In the genomic region with DNA sequence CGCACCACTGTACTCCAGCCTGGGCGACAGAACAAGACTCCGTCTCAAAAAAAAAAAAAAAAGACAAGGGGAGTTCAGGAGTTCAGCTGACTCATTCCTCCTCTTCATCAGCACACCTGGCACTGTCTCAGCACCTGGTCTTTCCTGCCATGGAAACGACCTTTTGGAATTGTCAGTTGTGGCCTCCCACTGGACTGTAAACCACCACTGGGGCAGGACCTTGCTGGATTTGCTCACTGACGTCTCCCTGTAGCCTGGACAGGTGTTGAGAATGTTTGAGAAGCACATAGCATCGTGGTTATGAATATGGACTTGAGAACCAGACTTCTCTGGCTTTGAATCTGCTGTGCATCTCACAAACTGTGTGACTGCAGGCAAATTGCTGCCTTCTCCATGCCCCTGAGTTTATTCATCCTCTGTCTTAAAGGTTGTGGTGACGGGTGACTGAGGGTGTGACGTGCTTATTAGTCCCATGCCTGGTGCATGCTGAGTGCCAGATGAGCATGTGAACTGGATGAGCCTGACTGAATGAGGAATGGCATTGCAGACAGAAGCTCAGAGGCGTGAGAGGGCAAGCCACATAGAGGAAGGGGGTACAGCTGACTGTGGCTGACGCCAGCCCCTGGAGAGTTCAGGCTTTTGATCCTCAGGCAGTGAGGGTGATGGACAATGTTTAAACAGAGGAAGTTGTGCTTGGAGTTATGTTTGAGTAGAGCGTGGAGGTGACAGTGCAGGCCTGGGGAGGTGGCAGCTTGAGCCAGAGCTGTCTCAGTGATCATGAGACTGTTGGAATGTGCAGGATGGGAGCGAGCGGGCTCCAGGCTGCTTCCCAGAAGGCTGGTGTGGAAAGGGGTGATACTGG, we compare ENCODE assay signal across 9 cellular contexts. TPM values are rescaled to one million over a fixed set of nuclear protein-coding genes. Genes with fewer than 3 reads are reported as not detected.
DNase-seq lines count a peak whose midpoint lies in the region; ATAC-seq and TF ChIP-seq lines count a peak whose summit lies in the region.
"Had no signal": no experiment of that assay in that cellular context is flagged by ENCODE, and none has a peak within 500 bp of the region (broad histone marks: within the 10 kb centered on the region; RNA-seq: fewer than 3 reads in every experiment).

No MANE protein-coding gene starts in this region.

- H3K4me1 Mint-ChIP-seq in memory B cell, result peaks cover 45% of the 10 kb centered on the region

- TF ChIP-seq CTCF in AG04449 (IDR thresholded peaks at IDR 0.05; ENCODE audit: insufficient read depth, low read length, missing control alignments), result no peak
- TF ChIP-seq CTCF in astrocyte of the spinal cord (IDR thresholded peaks at IDR 0.05; ENCODE audit: low read depth, low read length), result no peak

- H3K4me3 Mint-ChIP-seq in memory B cell, result no peak overlapping the region

- ATAC-seq in memory B cell (ENCODE audit: low read depth) (no peak), HG02642 (IDR thresholded peaks at IDR 0.05; ENCODE audit: poor library complexity, unreplicated experiment) (no peak)

- POLR2A ChIA-PET in AG04449 (lab: Yijun Ruan, JAX), result interaction anchor here (1.2 kb wide), 1 partner anchor 13 kb away, joined by 7 read pairs; a partner anchor contains a TSS

- H3K27me3 Mint-ChIP-seq in memory B cell, result no peaks in the 10 kb centered on the region

- peak overlapping the region; percentile 2 for H3K27ac Mint-ChIP-seq in memory B cell

- CTCF ChIA-PET in AG04449 (lab: Yijun Ruan, JAX), result no interaction called here

- H3K4me3 ChIP-seq in AG04449 (ENCODE audit: low read depth, low read length) (no peak overlapping the region), astrocyte of the spinal cord (ENCODE audit: low read depth, low read length) (no peak overlapping the region)

- peaks cover 4% of the 10 kb centered on the region for H3K36me3 Mint-ChIP-seq in memory B cell

- no peaks in the 10 kb centered on the region for H3K9me3 Mint-ChIP-seq in memory B cell

- in situ Hi-C loops in astrocyte of the spinal cord (cut with HindIII; ENCODE audit: low sequenced_read_pairs), result no loop called here

- DNase-seq in AG04449 (ENCODE audit: low read depth, low spot score) (peak; percentile 61), HT-29 (ENCODE audit: low spot score) (peak; percentile 82), astrocyte of the spinal cord (ENCODE audit: low read depth, low spot score) (peak; percentile 56), memory B cell (ENCODE audit: low spot score in 2 of 2) (no peak), DMS 273 (lab: John Stamatoyannopoulos, UW; ENCODE audit: unreplicated experiment) (no peak), NCI-H2227 treated with DMSO at 0.1 percent for 48 hours (lab: John Stamatoyannopoulos, UW) (no peak), RKO (ENCODE audit: low spot score) (no peak)
- DNase-seq: occipital lobe had no signal

RNA-seq across cellular contexts. Expression of a gene that starts 12.7 kb away (rescaled TPM):
- 32.4 and 34.9 TPM in 2 replicates for total RNA-seq in HT-29 (2014; rRNA removed; shearing (Covaris generic))

RNA-seq across cellular contexts. Expression of a gene that starts 55.1 kb away (rescaled TPM):
- total RNA-seq in HT-29 (2014; rRNA removed; shearing (Covaris generic)), result 7.0 and 8.1 TPM in 2 replicates

Comparison
In these comparisons a context has a peak if more than half of its experiments do, and no peak if none do; other contexts are left out.
1. DNase-seq: peak in AG04449 (single experiment), HT-29 (single experiment) and astrocyte of the spinal cord (single experiment); none in memory B cell (0 of 2), DMS 273 (single experiment), NCI-H2227 treated with DMSO at 0.1 percent for 48 hours (single experiment) and RKO (single experiment).